8 cellular contexts compared by ENCODE assay signal in the genomic region with DNA sequence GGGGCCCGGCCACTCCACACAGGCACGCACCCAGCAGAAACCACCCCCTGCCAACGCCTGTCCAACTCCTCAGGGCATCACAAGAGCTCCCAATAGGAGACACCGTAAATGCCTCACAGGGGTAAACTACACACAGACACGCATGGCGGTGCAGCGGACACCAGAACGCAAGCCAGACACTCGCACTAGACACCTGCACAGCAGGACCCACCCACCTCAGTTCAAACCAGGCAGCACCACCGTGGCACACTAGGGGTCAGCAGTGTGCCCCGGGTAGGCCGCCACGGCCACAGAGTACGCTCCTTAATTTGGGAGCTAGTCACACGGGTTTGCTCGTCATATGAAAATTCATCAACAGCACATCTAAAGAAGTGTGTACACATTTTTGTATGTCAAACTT. TPM values are rescaled to one million over a fixed set of nuclear protein-coding genes. Genes with fewer than 3 reads are reported as not detected.
DNase-seq lines count a peak whose midpoint lies in the region; ATAC-seq and TF ChIP-seq lines count a peak whose summit lies in the region.

No MANE protein-coding gene starts in this region.

- TF ChIP-seq CTCF in glutamatergic neuron (IDR thresholded peaks at IDR 0.05; ENCODE audit: partially characterized antibody, unreplicated experiment): peak; percentile 62

- ATAC-seq in CD4-positive, CD25-positive, alpha-beta regulatory T cell (ENCODE audit: low read depth in 2 of 2): peak; percentile 52 to 65
- no peak for ATAC-seq in HG03442 (IDR thresholded peaks at IDR 0.05; ENCODE audit: unreplicated experiment)
- no peak for ATAC-seq in GM18505 (IDR thresholded peaks at IDR 0.05; ENCODE audit: unreplicated experiment)

- H3K27ac ChIP-seq in CD4-positive, CD25-positive, alpha-beta regulatory T cell (ENCODE audit: insufficient read depth, low read length, poor library complexity, severe bottlenecking): no peak overlapping the region

- H3K4me1 Mint-ChIP-seq in CD4-positive, CD25-positive, alpha-beta regulatory T cell: peaks cover 10 to 79% (median 34%) of the 10 kb centered on the region in 4 donors
- peaks cover 16% of the 10 kb centered on the region for H3K4me1 Mint-ChIP-seq in glutamatergic neuron (ENCODE audit: low read depth, unreplicated experiment)

- peak; percentile 53 to 77 (median 64) for DNase-seq in CD4-positive, CD25-positive, alpha-beta regulatory T cell
- DNase-seq in HAP-1 (ENCODE audit: low spot score in 2 of 2) (peak; percentile 75 to 83), RPMI8226 (peak; percentile 42), glutamatergic neuron (peak; percentile 78), renal cortical epithelial cell (ENCODE audit: low read depth) (peak; percentile 37)
- DNase-seq in activated effector memory CD4-positive, alpha-beta T cell treated with anti-CD3 and anti-CD28 coated beads, Interleukin-2, amount 50 U/mL, for 16 hours: peak; percentile 89

- H3K4me3 Mint-ChIP-seq in CD4-positive, CD25-positive, alpha-beta regulatory T cell: peak overlapping the region; percentile 48 to 74 (median 58)
- H3K4me3 Mint-ChIP-seq in glutamatergic neuron (ENCODE audit: unreplicated experiment): peak overlapping the region; percentile 49

- H3K36me3 ChIP-seq in CD4-positive, CD25-positive, alpha-beta regulatory T cell (ENCODE audit: control insufficient read depth, insufficient read depth, low read length): peaks cover 11% of the 10 kb centered on the region
- H3K36me3 ChIP-seq in HAP-1 (replicated peaks): peaks cover 25% of the 10 kb centered on the region

- H3K27me3 ChIP-seq in CD4-positive, CD25-positive, alpha-beta regulatory T cell (ENCODE audit: control insufficient read depth, insufficient read depth, low read length): no peaks in the 10 kb centered on the region
- no peaks in the 10 kb centered on the region for H3K27me3 ChIP-seq in HAP-1 (ENCODE audit: low read depth)

- no peaks in the 10 kb centered on the region for H3K9me3 Mint-ChIP-seq in CD4-positive, CD25-positive, alpha-beta regulatory T cell
- peaks cover 2% of the 10 kb centered on the region for H3K9me3 Mint-ChIP-seq in glutamatergic neuron (ENCODE audit: unreplicated experiment)

- no peak for TF ChIP-seq POLR2A in GM18505 (IDR thresholded peaks at IDR 0.05; ENCODE audit: borderline replicate concordance, extremely low read depth, insufficient read depth, insufficient read length)

- H3K36me3 Mint-ChIP-seq in CD4-positive, CD25-positive, alpha-beta regulatory T cell: peaks cover 16% of the 10 kb centered on the region
- H3K36me3 Mint-ChIP-seq in glutamatergic neuron (ENCODE audit: unreplicated experiment): no peaks in the 10 kb centered on the region

- H3K9me3 ChIP-seq in CD4-positive, CD25-positive, alpha-beta regulatory T cell (ENCODE audit: control insufficient read depth in 2 of 2, low read length in 2 of 2): no peaks in the 10 kb centered on the region
- no peaks in the 10 kb centered on the region for H3K9me3 ChIP-seq in HAP-1

- H3K4me3 ChIP-seq in CD4-positive, CD25-positive, alpha-beta regulatory T cell (ENCODE audit: low read depth, low read length): no peak overlapping the region
- no peak overlapping the region for H3K4me3 ChIP-seq in HAP-1

- no peak overlapping the region for H3K27ac Mint-ChIP-seq in CD4-positive, CD25-positive, alpha-beta regulatory T cell
- no peak overlapping the region for H3K27ac Mint-ChIP-seq in glutamatergic neuron (ENCODE audit: unreplicated experiment)

- in situ Hi-C loops in HAP-1 (cut with MboI; ENCODE audit: low sequenced_read_pairs): loop anchor here (5.0 kb wide), 2 partner anchors 101 to 191 kb away; no protein-coding TSS in a partner anchor

- peaks cover 50% of the 10 kb centered on the region for H3K4me1 ChIP-seq in CD4-positive, CD25-positive, alpha-beta regulatory T cell (ENCODE audit: control insufficient read depth, insufficient read depth, low read length, poor library complexity, severe bottlenecking)
- peaks cover 12% of the 10 kb centered on the region for H3K4me1 ChIP-seq in HAP-1

- H3K27me3 Mint-ChIP-seq in CD4-positive, CD25-positive, alpha-beta regulatory T cell: no peaks in the 10 kb centered on the region
- peaks cover 15% of the 10 kb centered on the region for H3K27me3 Mint-ChIP-seq in glutamatergic neuron (ENCODE audit: unreplicated experiment)

RNA-seq across cellular contexts. Expression of a gene that starts 3.4 kb away (rescaled TPM):
- 66.3 TPM for total RNA-seq in CD4-positive, CD25-positive, alpha-beta regulatory T cell
- polyA plus RNA-seq in CD4-positive, CD25-positive, alpha-beta regulatory T cell: 10 to 100 TPM; 38.2 to 60.1 (median 48.6) TPM
- 92.4 TPM for total RNA-seq in glutamatergic neuron (ENCODE audit: unreplicated experiment)
- 77.3 and 127 TPM in 2 replicates for total RNA-seq in renal cortical epithelial cell

RNA-seq across cellular contexts. Expression of a gene that starts 52.5 kb away (rescaled TPM):
- 34.8 TPM for total RNA-seq in CD4-positive, CD25-positive, alpha-beta regulatory T cell
- 10 to 100 TPM; 56.9 to 83.2 (median 78.6) TPM for polyA plus RNA-seq in CD4-positive, CD25-positive, alpha-beta regulatory T cell
- total RNA-seq in glutamatergic neuron (ENCODE audit: unreplicated experiment) (31.5 TPM), renal cortical epithelial cell (24.7 and 40.5 TPM in 2 replicates)

RNA-seq across cellular contexts. Expression of a gene that starts 52.8 kb away (rescaled TPM):
- 113 TPM for total RNA-seq in CD4-positive, CD25-positive, alpha-beta regulatory T cell
- polyA plus RNA-seq in CD4-positive, CD25-positive, alpha-beta regulatory T cell: 1 to 10 TPM; 2.1 to 6.3 (median 5.7) TPM
- 85.7 TPM for total RNA-seq in glutamatergic neuron (ENCODE audit: unreplicated experiment)
- 9.4 and 14.0 TPM in 2 replicates for total RNA-seq in renal cortical epithelial cell

Comparison
In these comparisons a context has a peak if more than half of its experiments do, and no peak if none do; other contexts are left out.
1. ATAC-seq: peak in CD4-positive, CD25-positive, alpha-beta regulatory T cell (2 of 2); none in HG03442 (single experiment) and GM18505 (single experiment).
2. DNase-seq: peak in every context shown above with its lines; median percentile 89 in activated effector memory CD4-positive, alpha-beta T cell treated with anti-CD3 and anti-CD28 coated beads, Interleukin-2, amount 50 U/mL, for 16 hours; 79 in HAP-1; 78 in glutamatergic neuron; 64 in CD4-positive, CD25-positive, alpha-beta regulatory T cell; 42 in RPMI8226; 37 in renal cortical epithelial cell.